Comparison of ENCODE assay signal across 10 cellular contexts in genomic region chr4:76704133-76704881, GRCh38.
A peak's percentile ranks its signal among the peaks of the same experiment; 100 is the strongest.
DNase-seq lines count a peak whose midpoint lies in the region; ATAC-seq, FAIRE-seq and TF ChIP-seq lines count a peak whose summit lies in the region.
"Had no signal": no experiment of that assay in that cellular context is flagged by ENCODE, and none has a peak within 500 bp of the region (broad histone marks: within the 10 kb centered on the region; RNA-seq: fewer than 3 reads in every experiment).

No MANE protein-coding gene starts in this region.

- peaks cover 54% of the 10 kb centered on the region for H3K79me2 ChIP-seq in keratinocyte (ENCODE audit: control insufficient read depth, insufficient read depth, low read length)

- H3K4me1 ChIP-seq in keratinocyte (ENCODE audit: control insufficient read depth, extremely low read depth, insufficient read depth, low read length) = peaks cover 35% of the 10 kb centered on the region
- peaks cover 44 to 96% of the 10 kb centered on the region in 2 donors for H3K4me1 ChIP-seq in thoracic aorta (ENCODE audit: control insufficient read depth in 1 of 2, low read depth in 2 of 2)

- H3K36me3 ChIP-seq in MG63 (peaks cover 2% of the 10 kb centered on the region; the same call in 1 of the 2 replicates), bronchial epithelial cell (ENCODE audit: control insufficient read depth, insufficient read depth, low read length) (no peaks in the 10 kb centered on the region), keratinocyte (ENCODE audit: control insufficient read depth in 2 of 2, extremely low read depth in 1 of 2, insufficient read depth in 2 of 2, low read length in 2 of 2) (peaks cover 0 to 3% of the 10 kb centered on the region in 2 experiments), thoracic aorta (no peaks in the 10 kb centered on the region)

- DNase-seq in MG63 (peak; percentile 28), bronchial epithelial cell (ENCODE audit: low read depth) (peak; percentile 88), keratinocyte (ENCODE audit: low read depth, low spot score) (peak; percentile 84), thoracic aorta (ENCODE audit: low spot score) (no peak), SHP77 treated with DMSO at 0.1 percent for 48 hours (lab: John Stamatoyannopoulos, UW) (no peak), T-helper 17 cell (no peak)
- DNase-seq in activated CD8-positive, alpha-beta memory T cell treated with anti-CD3 and anti-CD28 coated beads, Interleukin-2, amount 10 ng/mL, durations not matched to agents 7 days and 5 days = no peak
- DNase-seq in activated CD8-positive, alpha-beta T cell treated with anti-CD3 and anti-CD28 coated beads, Interleukin-2, amount 10 ng/mL, durations not matched to agents 7 days and 5 days = no peak
- DNase-seq: cerebellar nuclear complex, NCI-H1930 had no signal

- no peak for FAIRE-seq in bronchial epithelial cell (lab: Jason Lieb, UNC)
- peak; percentile 84 for FAIRE-seq in keratinocyte (lab: Jason Lieb, UNC)

- H3K4me3 Mint-ChIP-seq in activated CD8-positive, alpha-beta memory T cell treated with anti-CD3 and anti-CD28 coated beads, Interleukin-2, amount 10 ng/mL, durations not matched to agents 7 days and 5 days = no peak overlapping the region
- no peak overlapping the region for H3K4me3 Mint-ChIP-seq in activated CD8-positive, alpha-beta T cell treated with anti-CD3 and anti-CD28 coated beads, Interleukin-2, amount 10 ng/mL, durations not matched to agents 7 days and 5 days
- no peak overlapping the region for H3K4me3 Mint-ChIP-seq in T-helper 17 cell

- H3K36me3 Mint-ChIP-seq in activated CD8-positive, alpha-beta memory T cell treated with anti-CD3 and anti-CD28 coated beads, Interleukin-2, amount 10 ng/mL, durations not matched to agents 7 days and 5 days = no peaks in the 10 kb centered on the region
- H3K36me3 Mint-ChIP-seq in activated CD8-positive, alpha-beta T cell treated with anti-CD3 and anti-CD28 coated beads, Interleukin-2, amount 10 ng/mL, durations not matched to agents 7 days and 5 days (ENCODE audit: low read depth) = no peaks in the 10 kb centered on the region
- H3K36me3 Mint-ChIP-seq in T-helper 17 cell (ENCODE audit: low read depth) = no peaks in the 10 kb centered on the region

- H3K27me3 Mint-ChIP-seq in activated CD8-positive, alpha-beta memory T cell treated with anti-CD3 and anti-CD28 coated beads, Interleukin-2, amount 10 ng/mL, durations not matched to agents 7 days and 5 days = peaks cover 32% of the 10 kb centered on the region
- peaks cover 12% of the 10 kb centered on the region for H3K27me3 Mint-ChIP-seq in activated CD8-positive, alpha-beta T cell treated with anti-CD3 and anti-CD28 coated beads, Interleukin-2, amount 10 ng/mL, durations not matched to agents 7 days and 5 days (ENCODE audit: low read depth)
- peaks cover 51% of the 10 kb centered on the region for H3K27me3 Mint-ChIP-seq in T-helper 17 cell

- H3K4me1 Mint-ChIP-seq in activated CD8-positive, alpha-beta memory T cell treated with anti-CD3 and anti-CD28 coated beads, Interleukin-2, amount 10 ng/mL, durations not matched to agents 7 days and 5 days = no peaks in the 10 kb centered on the region
- H3K4me1 Mint-ChIP-seq in activated CD8-positive, alpha-beta T cell treated with anti-CD3 and anti-CD28 coated beads, Interleukin-2, amount 10 ng/mL, durations not matched to agents 7 days and 5 days (ENCODE audit: low read depth) = no peaks in the 10 kb centered on the region
- no peaks in the 10 kb centered on the region for H3K4me1 Mint-ChIP-seq in T-helper 17 cell

- no peak overlapping the region for H3K27ac Mint-ChIP-seq in activated CD8-positive, alpha-beta memory T cell treated with anti-CD3 and anti-CD28 coated beads, Interleukin-2, amount 10 ng/mL, durations not matched to agents 7 days and 5 days
- no peak overlapping the region for H3K27ac Mint-ChIP-seq in activated CD8-positive, alpha-beta T cell treated with anti-CD3 and anti-CD28 coated beads, Interleukin-2, amount 10 ng/mL, durations not matched to agents 7 days and 5 days
- no peak overlapping the region for H3K27ac Mint-ChIP-seq in T-helper 17 cell

- POLR2A ChIA-PET in activated CD8-positive, alpha-beta T cell treated with anti-CD3 and anti-CD28 coated beads, Interleukin-2, amount 10 ng/mL, durations not matched to agents 7 days and 5 days (lab: Charles Lee) = no interaction called here

- CTCF ChIA-PET in activated CD8-positive, alpha-beta memory T cell treated with anti-CD3 and anti-CD28 coated beads, Interleukin-2, amount 10 ng/mL, durations not matched to agents 7 days and 5 days (lab: Charles Lee) = interaction anchor here (0.7 kb wide), 1 partner anchor 53 kb away, joined by 3 read pairs; no protein-coding TSS in a partner anchor
- CTCF ChIA-PET in activated CD8-positive, alpha-beta T cell treated with anti-CD3 and anti-CD28 coated beads, Interleukin-2, amount 10 ng/mL, durations not matched to agents 7 days and 5 days (lab: Charles Lee) = no interaction called here

- TF ChIP-seq CTCF in bronchial epithelial cell (IDR thresholded peaks at IDR 0.05; ENCODE audit: insufficient read depth, low read length, severe bottlenecking) (no peak), keratinocyte (optimal IDR thresholded peaks at IDR 0.05 in 1 of 3, IDR thresholded peaks at IDR 0.05 in 1 of 3, conservative IDR thresholded peaks at IDR 0.05 in 1 of 3; ENCODE audit: extremely low read depth in 1 of 3, insufficient read depth in 2 of 3, low read length in 3 of 3) (no peak), thoracic aorta (IDR thresholded peaks at IDR 0.05) (no peak)

- H3K9ac ChIP-seq in keratinocyte (ENCODE audit: control insufficient read depth, extremely low read depth, insufficient read depth, low read length) = peak overlapping the region; percentile 20

- H3K9me1 ChIP-seq in keratinocyte (ENCODE audit: control insufficient read depth, extremely low read depth, insufficient read depth, low read length) = no peaks in the 10 kb centered on the region

- H3K4me2 ChIP-seq in keratinocyte (ENCODE audit: control insufficient read depth, extremely low read depth, insufficient read depth, low read depth, low read length) = peak overlapping the region; percentile 69

- H3K27me3 ChIP-seq in MG63 = no peaks in the 10 kb centered on the region
- no peaks in the 10 kb centered on the region for H3K27me3 ChIP-seq in bronchial epithelial cell (ENCODE audit: control insufficient read depth, insufficient read depth, low read length)
- H3K27me3 ChIP-seq in keratinocyte (ENCODE audit: control insufficient read depth, extremely low read depth, insufficient read depth, low read length) = no peaks in the 10 kb centered on the region
- no peaks in the 10 kb centered on the region for H3K27me3 ChIP-seq in thoracic aorta (replicated peaks; ENCODE audit: insufficient read depth)

- H3K9me3 ChIP-seq in MG63 (no peaks in the 10 kb centered on the region), keratinocyte (ENCODE audit: control insufficient read depth, low read depth, low read length) (no peaks in the 10 kb centered on the region), thoracic aorta (no peaks in the 10 kb centered on the region), T-helper 17 cell (ENCODE audit: control insufficient read depth, low read length, poor library complexity, severe bottlenecking) (no peaks in the 10 kb centered on the region)

- no peak overlapping the region for H3K4me3 ChIP-seq in MG63
- no peak overlapping the region for H3K4me3 ChIP-seq in bronchial epithelial cell (ENCODE audit: low read depth, low read length)
- H3K4me3 ChIP-seq in keratinocyte (ENCODE audit: control insufficient read depth in 2 of 3, extremely low read depth in 1 of 3, insufficient read depth in 2 of 3, low read depth in 1 of 3, low read length in 3 of 3) = peak overlapping the region in 1 of 3 experiments; percentile 16
- no peak overlapping the region for H3K4me3 ChIP-seq in thoracic aorta

- peak overlapping the region; percentile 73 for H3K27ac ChIP-seq in keratinocyte (ENCODE audit: control insufficient read depth, insufficient read depth, low read length)
- peak overlapping the region; percentile 69 to 76 for H3K27ac ChIP-seq in thoracic aorta

- no peaks in the 10 kb centered on the region for H4K20me1 ChIP-seq in keratinocyte (ENCODE audit: control insufficient read depth, extremely low read depth, insufficient read depth, low read length)

- dilution Hi-C loops in keratinocyte (cut with MboI; ENCODE audit: extremely low pct_ligation_motif_present, low sequenced_read_pairs) = no loop called here

- H3K9me3 Mint-ChIP-seq in activated CD8-positive, alpha-beta memory T cell treated with anti-CD3 and anti-CD28 coated beads, Interleukin-2, amount 10 ng/mL, durations not matched to agents 7 days and 5 days (ENCODE audit: low read depth) = no peaks in the 10 kb centered on the region
- no peaks in the 10 kb centered on the region for H3K9me3 Mint-ChIP-seq in activated CD8-positive, alpha-beta T cell treated with anti-CD3 and anti-CD28 coated beads, Interleukin-2, amount 10 ng/mL, durations not matched to agents 7 days and 5 days (ENCODE audit: insufficient read depth)

- ATAC-seq in thoracic aorta (ENCODE audit: insufficient number of reproducible peaks, low FRiP score, low read depth) (peak; percentile 8), T-helper 17 cell (no peak)
- ATAC-seq in activated CD8-positive, alpha-beta memory T cell treated with anti-CD3 and anti-CD28 coated beads, Interleukin-2, amount 10 ng/mL, durations not matched to agents 7 days and 5 days = no peak
- ATAC-seq in activated CD8-positive, alpha-beta T cell treated with anti-CD3 and anti-CD28 coated beads, Interleukin-2, amount 10 ng/mL, durations not matched to agents 7 days and 5 days = no peak

- H2AFZ ChIP-seq in keratinocyte (ENCODE audit: control insufficient read depth, low read length) = no peak overlapping the region

Comparison
In these comparisons a context has a peak if more than half of its experiments do, and no peak if none do; other contexts are left out.
1. DNase-seq: peak in MG63 (single experiment), bronchial epithelial cell (single experiment) and keratinocyte (single experiment); none in thoracic aorta (single experiment), activated CD8-positive, alpha-beta memory T cell treated with anti-CD3 and anti-CD28 coated beads, Interleukin-2, amount 10 ng/mL, durations not matched to agents 7 days and 5 days (single experiment), activated CD8-positive, alpha-beta T cell treated with anti-CD3 and anti-CD28 coated beads, Interleukin-2, amount 10 ng/mL, durations not matched to agents 7 days and 5 days (single experiment), SHP77 treated with DMSO at 0.1 percent for 48 hours (single experiment) and T-helper 17 cell (0 of 3).